In the genomic region with DNA sequence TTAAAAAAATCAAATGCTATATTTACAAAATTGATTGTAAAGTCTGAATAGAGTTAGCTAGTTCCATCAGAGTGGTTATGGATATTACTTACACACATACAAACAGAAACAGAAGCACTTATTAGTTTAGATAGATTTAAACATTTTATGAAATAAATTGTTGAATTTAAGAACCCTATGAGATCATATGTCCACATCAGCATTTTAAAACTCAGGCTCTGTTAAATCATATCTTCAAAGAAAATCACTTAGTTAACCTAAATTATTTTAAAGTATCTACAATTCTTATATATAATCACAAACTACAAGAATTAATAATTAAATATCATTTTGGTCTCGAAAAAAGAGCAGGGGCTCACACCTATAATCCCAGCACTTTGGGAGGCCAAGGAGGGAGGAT, we compare ENCODE assay signal across 24 cellular contexts. TPM values are rescaled to one million over a fixed set of nuclear protein-coding genes. Genes with fewer than 3 reads are reported as not detected.
A peak's percentile ranks its signal among the peaks of the same experiment; 100 is the strongest.
DNase-seq lines count a peak whose midpoint lies in the region; ATAC-seq, FAIRE-seq and TF ChIP-seq lines count a peak whose summit lies in the region.
"Had no signal": no experiment of that assay in that cellular context is flagged by ENCODE, and none has a peak within 500 bp of the region (broad histone marks: within the 10 kb centered on the region; RNA-seq: fewer than 3 reads in every experiment).

No MANE protein-coding gene starts in this region.

- H3K4me3 Mint-ChIP-seq in central memory CD8-positive, alpha-beta T cell: no peak overlapping the region
- H3K4me3 Mint-ChIP-seq: CD14-positive monocyte; CD4-positive, alpha-beta memory T cell; CD4-positive, CD25-positive, alpha-beta regulatory T cell; CD8-positive, alpha-beta memory T cell had no signal

- no peaks in the 10 kb centered on the region for H3K36me3 ChIP-seq in testis (ENCODE audit: low read depth, missing control alignments)

- WGBS in testis, 2 donors: 93% methylated on average over 1 of the region's 1 CpG

- FAIRE-seq in G401.6 (lab: Jason Lieb, UNC) (peak; percentile 79), RCC 7860 (lab: Jason Lieb, UNC) (peak; percentile 12)
- FAIRE-seq: GM12878, GM12892, GM18507, GM19239 had no signal

- intact Hi-C loops in testis (cut with DNase I; ENCODE audit: low total_unique reads): no loop called here

- H3K9me3 ChIP-seq in testis: no peaks in the 10 kb centered on the region
- H3K9me3 ChIP-seq: BE2C, BLaER1 had no signal

- H3K27ac ChIP-seq in testis: no peak overlapping the region
- H3K27ac ChIP-seq: BLaER1 had no signal

- no peak for TF ChIP-seq CTCF in testis (IDR thresholded peaks at IDR 0.05)

- H3K27me3 ChIP-seq in testis: no peaks in the 10 kb centered on the region
- H3K27me3 ChIP-seq: BE2C, BLaER1 had no signal

- DNase-seq in RCC 7860 (ENCODE audit: low spot score): no peak
- DNase-seq in central memory CD8-positive, alpha-beta T cell (ENCODE audit: low spot score in 2 of 2): no peak
- DNase-seq in DMS153 treated with DMSO at 0.1 percent for 48 hours (lab: John Stamatoyannopoulos, UW; ENCODE audit: unreplicated experiment): no peak
- DNase-seq in testis: no peak
- DNase-seq: 8988T; ACHN; BE2C; C1 segment of cervical spinal cord; CD4-positive, alpha-beta memory T cell; CD4-positive, CD25-positive, alpha-beta regulatory T cell; CD8-positive, alpha-beta memory T cell; COR-L47; DMS 273 treated with DMSO at 0.1 percent for 48 hours; DMS153; DMS79 treated with DMSO at 0.1 percent for 48 hours; GDM1 had no signal

- peaks cover 35% of the 10 kb centered on the region for H3K4me1 Mint-ChIP-seq in central memory CD8-positive, alpha-beta T cell

- H3K27me3 Mint-ChIP-seq in central memory CD8-positive, alpha-beta T cell: no peaks in the 10 kb centered on the region
- H3K27me3 Mint-ChIP-seq: CD4-positive, alpha-beta memory T cell; CD4-positive, CD25-positive, alpha-beta regulatory T cell; CD8-positive, alpha-beta memory T cell had no signal

- TF ChIP-seq POLR2A in testis (IDR thresholded peaks at IDR 0.05): no peak

- H3K4me3 ChIP-seq in testis: no peak overlapping the region
- H3K4me3 ChIP-seq: BLaER1, GM12878 had no signal

- no peak for ATAC-seq in central memory CD8-positive, alpha-beta T cell (replicated peaks; ENCODE audit: extremely low read depth, poor library complexity, severe bottlenecking)
- no peak for ATAC-seq in GM18868 (IDR thresholded peaks at IDR 0.05; ENCODE audit: unreplicated experiment)
- ATAC-seq: GM12878 had no signal

- peak overlapping the region; percentile 39 for H3K27ac Mint-ChIP-seq in central memory CD8-positive, alpha-beta T cell (ENCODE audit: low read depth)
- H3K27ac Mint-ChIP-seq: CD14-positive monocyte had no signal

- peaks cover 31% of the 10 kb centered on the region for H3K36me3 Mint-ChIP-seq in central memory CD8-positive, alpha-beta T cell (ENCODE audit: insufficient read depth)

- H3K9me3 Mint-ChIP-seq in central memory CD8-positive, alpha-beta T cell: no peaks in the 10 kb centered on the region
- H3K9me3 Mint-ChIP-seq: CD14-positive monocyte; CD8-positive, alpha-beta memory T cell had no signal

- no peaks in the 10 kb centered on the region for H3K4me1 ChIP-seq in testis

RNA-seq across cellular contexts. Expression of a gene that starts 42.5 kb away (rescaled TPM):
- 100 to 1,000 TPM; 142 to 154 TPM for total RNA-seq in testis
- polyA plus RNA-seq in testis (ENCODE audit: insufficient read depth, low read depth, low replicate concordance): 26.2 TPM
